9 cellular contexts compared by ENCODE assay signal in the genomic region with DNA sequence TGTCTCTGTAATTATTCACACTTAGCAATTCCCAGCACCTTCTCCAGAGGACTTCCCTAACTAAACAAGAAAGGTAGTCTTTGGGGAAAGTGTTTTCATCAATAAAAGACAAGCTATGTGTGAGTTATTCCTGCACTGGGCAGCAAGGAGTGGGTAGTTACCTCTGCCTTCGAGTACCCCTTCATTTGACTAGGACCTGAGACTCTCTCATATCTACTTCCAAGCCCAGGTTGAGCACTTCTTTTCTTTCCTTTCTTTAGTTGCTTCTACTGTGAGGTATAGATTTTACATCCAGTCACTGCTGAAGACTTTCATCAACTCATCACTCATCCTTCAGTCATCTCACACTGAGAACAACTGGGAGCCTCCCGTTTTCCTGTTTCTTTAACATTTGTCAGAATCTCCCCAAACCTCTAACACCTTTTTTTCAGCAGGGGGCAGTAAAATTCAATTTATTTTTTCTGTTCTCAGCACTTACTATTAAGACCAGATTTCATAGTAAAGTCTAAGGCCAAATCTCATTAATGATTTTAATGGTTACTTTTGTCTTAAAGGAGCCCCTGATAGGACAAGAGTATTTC.
DNase-seq lines count a peak whose midpoint lies in the region; ATAC-seq, FAIRE-seq and TF ChIP-seq lines count a peak whose summit lies in the region.
"Had no signal": no experiment of that assay in that cellular context is flagged by ENCODE, and none has a peak within 500 bp of the region (broad histone marks: within the 10 kb centered on the region; RNA-seq: fewer than 3 reads in every experiment).

No MANE protein-coding gene starts in this region.

- no peak overlapping the region for H2AFZ ChIP-seq in GM12878 (ENCODE audit: control insufficient read depth, low read depth, low read length)
- no peak overlapping the region for H2AFZ ChIP-seq in neural progenitor cell (replicated peaks)

- H3K4me1 ChIP-seq in GM12878 (ENCODE audit: control insufficient read depth, insufficient read depth, low read length) (peaks cover 4% of the 10 kb centered on the region; the same call in 1 of the 2 replicates), neural progenitor cell (no peaks in the 10 kb centered on the region)

- H3K27me3 Mint-ChIP-seq in neural progenitor cell (ENCODE audit: insufficient read depth, low read depth), result peaks cover 2% of the 10 kb centered on the region

- H3K4me3 ChIP-seq in GM12878 (no peak overlapping the region), neural progenitor cell (no peak overlapping the region)

- in situ Hi-C loops in G401 (cut with HindIII; ENCODE audit: low sequenced_read_pairs), result no loop called here
- in situ Hi-C loops in GM12878 (cut with MboI), result no loop called here

- H3K4me3 Mint-ChIP-seq in neural progenitor cell, result no peak overlapping the region

- peak; percentile 65 for TF ChIP-seq RAD21 in GM12878 (IDR thresholded peaks at IDR 0.05; ENCODE audit: insufficient read depth, low read depth, low read length)

- no peak for TF ChIP-seq POLR2A in GM12878 (IDR thresholded peaks at IDR 0.05; ENCODE audit: low read depth, low read length)

- H3K27me3 ChIP-seq in GM12878 (replicated peaks in 1 of 2; ENCODE audit: control insufficient read depth in 2 of 2, insufficient read depth in 2 of 2, low read length in 1 of 2) (no peaks in the 10 kb centered on the region), neural progenitor cell (no peaks in the 10 kb centered on the region)

- H3K27ac Mint-ChIP-seq in neural progenitor cell, result no peak overlapping the region
- H3K27ac Mint-ChIP-seq: IgD-negative memory B cell had no signal

- peak; percentile 78 for FAIRE-seq in GM12878 (lab: Jason Lieb, UNC)

- H3K4me2 ChIP-seq in GM12878 (ENCODE audit: control insufficient read depth, insufficient read depth) (no peak overlapping the region), neural progenitor cell (no peak overlapping the region)

- no TSS peak for BruUV-seq in GM12878 (replicated peaks; lab: Mats Ljungman, UMichigan)

- H3K36me3 Mint-ChIP-seq in neural progenitor cell, result no peaks in the 10 kb centered on the region
- H3K36me3 Mint-ChIP-seq: IgD-negative memory B cell had no signal

- H3K79me2 ChIP-seq in GM12878 (ENCODE audit: control insufficient read depth, insufficient read depth, low read length), result no peaks in the 10 kb centered on the region
- H3K79me2 ChIP-seq in neural progenitor cell (ENCODE audit: low read depth), result no peaks in the 10 kb centered on the region

- WGBS in GM12878 (ENCODE audit: insufficient coverage, insufficient replicate concordance, low lambda C conversion rate, missing lambda C conversion rate), result 0% methylated on average over 2 of the region's 2 CpGs

- H3K9ac ChIP-seq in GM12878 (ENCODE audit: control insufficient read depth, insufficient read depth, low read length) (no peak overlapping the region), neural progenitor cell (no peak overlapping the region)

- intact Hi-C loops in GM12878 (cut with micrococcal nuclease; ENCODE audit: unreplicated experiment), result loop anchor here (1.0 kb wide), 2 partner anchors 114 to 142 kb away; no protein-coding TSS in a partner anchor

- SMC1A ChIA-PET in GM12878 (lab: Charles Lee; ENCODE audit: uncharacterized antibody, unreplicated experiment), result interaction anchor here (0.7 to 3.1 kb wide), 4 partner anchors 10 to 144 kb away, joined by 3 to 14 read pairs (median 8); no protein-coding TSS in a partner anchor

- H3F3A ChIP-seq in neural progenitor cell (ENCODE audit: low read depth), result no peaks in the 10 kb centered on the region

- H3K27ac ChIP-seq in KOPT-K1 (ENCODE audit: low read depth, low read length, poor library complexity, severe bottlenecking) (peak overlapping the region; percentile 71), GM12878 (ENCODE audit: control insufficient read depth, insufficient read depth) (no peak overlapping the region), neural progenitor cell (no peak overlapping the region)

- CTCF ChIA-PET in GM12878 (lab: Yijun Ruan, JAX), result interaction anchor here (1.3 to 6.1 kb wide), 5 partner anchors 38 to 333 kb away, joined by 5 to 87 read pairs (median 11); no protein-coding TSS in a partner anchor

- RAD21 ChIA-PET in GM12878 (lab: Charles Lee; ENCODE audit: unreplicated experiment), result interaction anchor here (1.0 to 3.0 kb wide), 5 partner anchors 44 to 143 kb away, joined by 3 to 29 read pairs (median 5); no protein-coding TSS in a partner anchor

- H3K4me1 Mint-ChIP-seq in neural progenitor cell, result no peaks in the 10 kb centered on the region

- ATAC-seq in GM12878, result peak; percentile 78
- ATAC-seq in HG03097 (IDR thresholded peaks at IDR 0.05; ENCODE audit: low FRiP score, unreplicated experiment), result no peak
- no peak for ATAC-seq in GM21576 (IDR thresholded peaks at IDR 0.05; ENCODE audit: unreplicated experiment)
- ATAC-seq in GM18907 (IDR thresholded peaks at IDR 0.05; ENCODE audit: unreplicated experiment), result no peak

- H3K9me3 ChIP-seq in KOPT-K1 (ENCODE audit: insufficient read depth, low read length, poor library complexity, severe bottlenecking), result no peaks in the 10 kb centered on the region
- H3K9me3 ChIP-seq in GM12878 (replicated peaks; ENCODE audit: control insufficient read depth, insufficient read depth, low read length), result no peaks in the 10 kb centered on the region
- no peaks in the 10 kb centered on the region for H3K9me3 ChIP-seq in neural progenitor cell (ENCODE audit: low read depth)

- TF ChIP-seq CTCF in GM12878 (IDR thresholded peaks at IDR 0.05 in 2 of 3, conservative IDR thresholded peaks at IDR 0.05 in 1 of 3; ENCODE audit: control insufficient read depth in 2 of 3, extremely low read depth in 1 of 3, insufficient read depth in 1 of 3, low read depth in 3 of 3, low read length in 3 of 3) (peak; percentile 35 to 51 (median 41); a peak in 4 of 6 replicates), neural progenitor cell (IDR thresholded peaks at IDR 0.05) (peak; percentile 62)

- no peak for TF ChIP-seq EP300 in GM12878 (IDR thresholded peaks at IDR 0.05; ENCODE audit: borderline replicate concordance in 1 of 2, control insufficient read depth in 1 of 2, low read depth in 2 of 2, low read length in 2 of 2)

- H4K20me1 ChIP-seq in GM12878 (ENCODE audit: control insufficient read depth, insufficient read depth) (no peaks in the 10 kb centered on the region), neural progenitor cell (ENCODE audit: low read depth) (no peaks in the 10 kb centered on the region)

- H3K36me3 ChIP-seq in KOPT-K1 (ENCODE audit: insufficient read depth, low read length) (no peaks in the 10 kb centered on the region), GM12878 (ENCODE audit: control insufficient read depth in 2 of 2, insufficient read depth in 2 of 2, low read length in 1 of 2) (no peaks in the 10 kb centered on the region), neural progenitor cell (no peaks in the 10 kb centered on the region)

- no peaks in the 10 kb centered on the region for H3K9me3 Mint-ChIP-seq in neural progenitor cell
- H3K9me3 Mint-ChIP-seq: IgD-negative memory B cell had no signal

- peak; percentile 64 for DNase-seq in G401 (ENCODE audit: low spot score)
- DNase-seq in GM12878 (ENCODE audit: low read depth, low spot score), result no peak
- DNase-seq in neural progenitor cell (ENCODE audit: low spot score), result peak; percentile 20
- DNase-seq in activated CD4-positive, CD25-positive, alpha-beta regulatory T cell treated with anti-CD3 and anti-CD28 coated beads, Interleukin-2, amount 50 U/mL, for 72 hours, result no peak

- POLR2A ChIA-PET in GM12878 (lab: Charles Lee), result no interaction called here

TF ChIP-seq in GM12878, 131 proteins besides CTCF, POLR2A, EP300 and RAD21:
- peak; percentile 69 for TF ChIP-seq SMC3 (IDR thresholded peaks at IDR 0.05; ENCODE audit: borderline replicate concordance, low read length)
- no peak for TF ChIP-seq HDAC2 (IDR thresholded peaks at IDR 0.05)
- no peak for TF ChIP-seq YY1 (IDR thresholded peaks at IDR 0.05; ENCODE audit: low read depth, low read length)
- no peak for TF ChIP-seq RBBP5 (conservative IDR thresholded peaks at IDR 0.05)

Comparison
In these comparisons a context has a peak if more than half of its experiments do, and no peak if none do; other contexts are left out.
1. DNase-seq: peak in G401 (single experiment) and neural progenitor cell (single experiment); none in GM12878 (single experiment) and activated CD4-positive, CD25-positive, alpha-beta regulatory T cell treated with anti-CD3 and anti-CD28 coated beads, Interleukin-2, amount 50 U/mL, for 72 hours (single experiment).